ENCODE assay signal across 9 cellular contexts in genomic region chr10:88431103-88431502, GRCh38.
"Had no signal": no experiment of that assay in that cellular context is flagged by ENCODE, and none has a peak within 500 bp of the region (broad histone marks: within the 10 kb centered on the region; RNA-seq: fewer than 3 reads in every experiment).

No MANE protein-coding gene starts in this region.

- H3K4me3 Mint-ChIP-seq: H9, HFFc6, IgD-negative memory B cell had no signal

- H2AFZ ChIP-seq: GM23248 had no signal

- H3K4me2 ChIP-seq: KMS-11 had no signal

- H3K4me1 Mint-ChIP-seq: H9 had no signal

- DNase-seq: GM23248, GOT3, H9, HCEC 1CT, HFFc6, KBM-7 had no signal

- H3K4me3 ChIP-seq: GM23248 had no signal

- H3K27ac ChIP-seq: GM23248, KMS-11 had no signal

- H3K27me3 Mint-ChIP-seq: IgD-negative memory B cell had no signal

- H3K9me3 Mint-ChIP-seq: H9, HFFc6, IgD-negative memory B cell had no signal

- H3K9ac ChIP-seq: GM23248, KMS-11 had no signal

- FAIRE-seq: HTR-8/SVneo had no signal

- H3K27ac Mint-ChIP-seq: H9, HFFc6, IgD-negative memory B cell had no signal
